15 cellular contexts compared by ENCODE assay signal in the genomic region with DNA sequence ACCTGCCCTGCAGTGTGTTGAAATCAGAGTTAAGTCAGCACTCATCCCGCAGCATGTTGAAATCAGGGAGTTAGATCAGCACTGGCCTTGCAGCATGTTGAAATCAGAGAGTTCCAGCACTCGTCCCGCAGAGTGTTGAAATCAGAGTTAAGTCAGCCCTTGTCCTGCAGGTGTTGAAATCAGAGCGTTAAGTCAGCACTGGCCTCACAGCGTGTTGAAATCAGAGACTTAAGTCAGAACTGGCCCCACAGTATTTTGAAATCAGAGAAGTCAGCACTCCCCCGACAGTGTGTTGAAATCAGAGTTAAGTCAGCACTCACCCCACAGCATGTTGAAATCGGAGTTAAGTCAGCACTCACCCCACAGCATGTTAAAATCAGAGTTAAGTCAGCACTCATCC. TPM values are rescaled to one million over a fixed set of nuclear protein-coding genes. Genes with fewer than 3 reads are reported as not detected.
DNase-seq lines count a peak whose midpoint lies in the region; ATAC-seq, FAIRE-seq and TF ChIP-seq lines count a peak whose summit lies in the region.
"Had no signal": no experiment of that assay in that cellular context is flagged by ENCODE, and none has a peak within 500 bp of the region (broad histone marks: within the 10 kb centered on the region; RNA-seq: fewer than 3 reads in every experiment).

No MANE protein-coding gene starts in this region.

- H3K27ac Mint-ChIP-seq in activated naive CD4-positive, alpha-beta T cell treated with anti-CD3 and anti-CD28 coated beads for 36 hours: peak overlapping the region; percentile 86
- peak overlapping the region; percentile 40 for H3K27ac Mint-ChIP-seq in activated CD8-positive, alpha-beta T cell treated with anti-CD3 and anti-CD28 coated beads for 36 hours

- no peak for ATAC-seq in activated CD8-positive, alpha-beta T cell treated with anti-CD3 and anti-CD28 coated beads for 36 hours
- ATAC-seq in upper lobe of right lung (no peak), GM21423 (IDR thresholded peaks at IDR 0.05; ENCODE audit: unreplicated experiment) (no peak)
- ATAC-seq: activated naive CD4-positive, alpha-beta T cell treated with anti-CD3 and anti-CD28 coated beads, Interleukin-2, amount 50 U/mL, for 72 hours; pancreas had no signal

- no peaks in the 10 kb centered on the region for H3K27me3 Mint-ChIP-seq in activated naive CD4-positive, alpha-beta T cell treated with anti-CD3 and anti-CD28 coated beads for 36 hours (ENCODE audit: low read depth)
- no peaks in the 10 kb centered on the region for H3K27me3 Mint-ChIP-seq in activated CD8-positive, alpha-beta T cell treated with anti-CD3 and anti-CD28 coated beads for 36 hours

- POLR2A ChIA-PET in activated CD8-positive, alpha-beta T cell treated with anti-CD3 and anti-CD28 coated beads for 36 hours (lab: Charles Lee): no interaction called here

- CTCF ChIA-PET in activated naive CD4-positive, alpha-beta T cell treated with anti-CD3 and anti-CD28 coated beads for 36 hours (lab: Charles Lee): no interaction called here
- CTCF ChIA-PET in activated CD8-positive, alpha-beta T cell treated with anti-CD3 and anti-CD28 coated beads for 36 hours (lab: Charles Lee): no interaction called here

- no peaks in the 10 kb centered on the region for H3K27me3 ChIP-seq in upper lobe of right lung
- H3K27me3 ChIP-seq: pancreas, testis had no signal

- no peaks in the 10 kb centered on the region for H3K9me3 ChIP-seq in upper lobe of right lung
- H3K9me3 ChIP-seq: pancreas, testis had no signal

- no peak for TF ChIP-seq CTCF in activated CD8-positive, alpha-beta T cell treated with anti-CD3 and anti-CD28 coated beads for 36 hours (IDR thresholded peaks at IDR 0.05)
- TF ChIP-seq CTCF in upper lobe of right lung (IDR thresholded peaks at IDR 0.05): no peak

- TF ChIP-seq POLR2A in H54 (IDR thresholded peaks at IDR 0.05; ENCODE audit: low read depth, low read length): no peak

- no peaks in the 10 kb centered on the region for H3K4me1 ChIP-seq in upper lobe of right lung
- H3K4me1 ChIP-seq: pancreas, testis had no signal

- no peak overlapping the region for H3K4me3 ChIP-seq in upper lobe of right lung
- H3K4me3 ChIP-seq: pancreas, testis had no signal

- intact Hi-C loops in activated naive CD4-positive, alpha-beta T cell treated with anti-CD3 and anti-CD28 coated beads for 36 hours (cut with micrococcal nuclease): no loop called here
- intact Hi-C loops in activated CD8-positive, alpha-beta T cell treated with anti-CD3 and anti-CD28 coated beads for 36 hours (cut with micrococcal nuclease): no loop called here
- intact Hi-C loops in upper lobe of right lung (cut with DNase I): no loop called here

- peaks cover 33% of the 10 kb centered on the region for H3K4me1 Mint-ChIP-seq in activated naive CD4-positive, alpha-beta T cell treated with anti-CD3 and anti-CD28 coated beads for 36 hours (ENCODE audit: low read depth)
- H3K4me1 Mint-ChIP-seq in activated CD8-positive, alpha-beta T cell treated with anti-CD3 and anti-CD28 coated beads for 36 hours (ENCODE audit: low read depth): peaks cover 30% of the 10 kb centered on the region

- H3K36me3 Mint-ChIP-seq in activated naive CD4-positive, alpha-beta T cell treated with anti-CD3 and anti-CD28 coated beads for 36 hours (ENCODE audit: low read depth): peaks cover 39% of the 10 kb centered on the region
- peaks cover 53% of the 10 kb centered on the region for H3K36me3 Mint-ChIP-seq in activated CD8-positive, alpha-beta T cell treated with anti-CD3 and anti-CD28 coated beads for 36 hours (ENCODE audit: low read depth)

- H3K36me3 ChIP-seq in upper lobe of right lung: peaks cover 60% of the 10 kb centered on the region

- H3K9me3 Mint-ChIP-seq in activated naive CD4-positive, alpha-beta T cell treated with anti-CD3 and anti-CD28 coated beads for 36 hours: no peaks in the 10 kb centered on the region
- H3K9me3 Mint-ChIP-seq in activated CD8-positive, alpha-beta T cell treated with anti-CD3 and anti-CD28 coated beads for 36 hours: no peaks in the 10 kb centered on the region

- no peak for FAIRE-seq in H54 (lab: Jason Lieb, UNC)
- FAIRE-seq: colon, pancreas had no signal

- no peak for DNase-seq in activated naive CD4-positive, alpha-beta T cell treated with anti-CD3 and anti-CD28 coated beads for 36 hours
- DNase-seq in activated naive CD4-positive, alpha-beta T cell treated with anti-CD3 and anti-CD28 coated beads, Interleukin-2, amount 50 U/mL, for 16 hours: no peak
- no peak for DNase-seq in activated CD8-positive, alpha-beta T cell treated with anti-CD3 and anti-CD28 coated beads for 36 hours
- peak; percentile 19 for DNase-seq in fibroblast of peridontal ligament (ENCODE audit: extremely low read depth)
- DNase-seq in upper lobe of right lung: no peak
- DNase-seq in H54 (ENCODE audit: insufficient read length, low spot score): no peak
- no peak for DNase-seq in caudate nucleus (lab: John Stamatoyannopoulos, UW)
- DNase-seq: midbrain, NCI-H1105, NCI-H510A treated with DMSO at 0.1 percent for 48 hours, testis had no signal

- H3K4me3 Mint-ChIP-seq in activated naive CD4-positive, alpha-beta T cell treated with anti-CD3 and anti-CD28 coated beads for 36 hours: no peak overlapping the region
- no peak overlapping the region for H3K4me3 Mint-ChIP-seq in activated CD8-positive, alpha-beta T cell treated with anti-CD3 and anti-CD28 coated beads for 36 hours

- H3K27ac ChIP-seq in upper lobe of right lung (peak overlapping the region; percentile 30), caudate nucleus (ENCODE audit: low read depth, low read length) (no peak overlapping the region)
- H3K27ac ChIP-seq: pancreas, testis had no signal

RNA-seq across cellular contexts. Expression of gene UVSSA, which starts 10.9 kb away (rescaled TPM):
- 10 to 100 TPM; 20.0 to 24.3 TPM for total RNA-seq in activated naive CD4-positive, alpha-beta T cell treated with anti-CD3 and anti-CD28 coated beads for 36 hours
- 10 to 100 TPM; 18.6 to 20.2 TPM for total RNA-seq in activated CD8-positive, alpha-beta T cell treated with anti-CD3 and anti-CD28 coated beads for 36 hours
- total RNA-seq in upper lobe of right lung: 28.3 TPM

RNA-seq across cellular contexts. Expression of gene MAEA, which starts 46.4 kb away (rescaled TPM):
- 10 to 100 TPM; 25.2 to 29.4 TPM for total RNA-seq in activated naive CD4-positive, alpha-beta T cell treated with anti-CD3 and anti-CD28 coated beads for 36 hours
- 10 to 100 TPM; 32.3 to 37.0 TPM for total RNA-seq in activated CD8-positive, alpha-beta T cell treated with anti-CD3 and anti-CD28 coated beads for 36 hours
- 63.2 TPM for total RNA-seq in upper lobe of right lung
